In the genomic region with DNA sequence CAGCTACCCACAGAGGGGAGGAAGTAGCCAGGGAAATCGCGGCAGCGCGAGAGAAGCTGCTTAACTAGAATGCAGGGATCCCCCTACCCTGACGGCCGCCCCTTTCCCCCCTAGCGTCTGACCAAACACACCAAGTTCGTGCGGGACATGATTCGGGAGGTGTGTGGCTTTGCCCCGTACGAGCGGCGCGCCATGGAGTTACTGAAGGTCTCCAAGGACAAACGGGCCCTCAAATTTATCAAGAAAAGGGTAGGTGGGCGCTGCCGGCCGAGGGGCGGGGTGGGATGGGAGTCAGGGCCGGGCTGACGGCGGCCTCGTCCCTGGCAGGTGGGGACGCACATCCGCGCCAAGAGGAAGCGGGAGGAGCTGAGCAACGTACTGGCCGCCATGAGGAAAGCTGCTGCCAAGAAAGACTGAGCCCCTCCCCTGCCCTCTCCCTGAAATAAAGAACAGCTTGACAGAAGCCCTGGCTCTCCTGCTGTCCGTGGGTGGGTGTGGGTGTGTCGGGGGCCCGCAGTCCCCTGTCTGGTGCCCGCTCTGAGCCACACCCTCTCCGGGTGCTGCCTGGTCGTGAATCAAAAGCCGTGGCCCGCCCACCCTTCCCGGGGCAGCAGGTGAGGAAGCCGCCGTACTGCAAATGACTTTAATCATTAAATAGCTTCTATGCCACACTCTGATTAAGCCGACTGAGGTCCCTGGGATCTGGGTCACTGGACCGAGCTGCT, we compare ENCODE assay signal across 8 cellular contexts. TPM values are rescaled to one million over a fixed set of nuclear protein-coding genes. Genes with fewer than 3 reads are reported as not detected.
DNase-seq lines count a peak whose midpoint lies in the region; ATAC-seq, FAIRE-seq and TF ChIP-seq lines count a peak whose summit lies in the region.

No MANE protein-coding gene starts in this region.

- peak overlapping the region; percentile 92 for H3K4me3 ChIP-seq in A549
- peak overlapping the region; percentile 98 for H3K4me3 ChIP-seq in HAP-1
- peak overlapping the region; percentile 82 for H3K4me3 ChIP-seq in SJSA1
- H3K4me3 ChIP-seq in iPS-18c (ENCODE audit: insufficient read depth, low read depth, low read length): peak overlapping the region; percentile 98

- FAIRE-seq in A549 (lab: Jason Lieb, UNC): no peak

- CTCF ChIA-PET in A549 (lab: Yijun Ruan, JAX): interaction anchor here (0.7 to 1.6 kb wide), 6 partner anchors 10 to 643 kb away, joined by 3 to 4 read pairs (median 4); no protein-coding TSS in a partner anchor

- H3K4me2 ChIP-seq in A549: peak overlapping the region; percentile 88

- H3K9me3 ChIP-seq in A549 (no peaks in the 10 kb centered on the region), HAP-1 (no peaks in the 10 kb centered on the region), SJSA1 (replicated peaks) (0 out of 2 replicates have a peak, but pooled peaks cover 2% of the 10 kb centered on the region), iPS-18c (ENCODE audit: control insufficient read depth, insufficient read depth, low read length) (peaks cover 2% of the 10 kb centered on the region)

- peak overlapping the region; percentile 93 to 97 for H3K27ac ChIP-seq in A549
- H3K27ac ChIP-seq in SJSA1: peak overlapping the region; percentile 79; the same call in 1 of the 2 replicates

- POLR2A ChIA-PET in A549 (lab: Yijun Ruan, JAX): interaction anchor here (0.6 to 3.0 kb wide), 5 partner anchors 28 to 213 kb away, joined by 3 to 45 read pairs (median 6); a partner anchor contains a TSS

- H3K27me3 ChIP-seq in HAP-1 (ENCODE audit: low read depth) (no peaks in the 10 kb centered on the region), SJSA1 (replicated peaks) (no peaks in the 10 kb centered on the region)

- TF ChIP-seq CTCF in A549 (IDR thresholded peaks at IDR 0.05): no peak

- ATAC-seq in A549 (no peak), HG02642 (IDR thresholded peaks at IDR 0.05; ENCODE audit: poor library complexity, unreplicated experiment) (no peak)

- in situ Hi-C loops in HAP-1 (cut with MboI; ENCODE audit: low sequenced_read_pairs): no loop called here

- TF ChIP-seq RAD21 in A549 (conservative IDR thresholded peaks at IDR 0.05 in 1 of 2, IDR thresholded peaks at IDR 0.05 in 1 of 2): no peak

- peaks cover 13% of the 10 kb centered on the region for H3K4me1 ChIP-seq in A549
- H3K4me1 ChIP-seq in HAP-1: peaks cover 12% of the 10 kb centered on the region
- peaks cover 24% of the 10 kb centered on the region for H3K4me1 ChIP-seq in SJSA1 (replicated peaks)

- TF ChIP-seq EP300 in A549 (IDR thresholded peaks at IDR 0.05): no peak

- H3K36me3 ChIP-seq in HAP-1 (replicated peaks) (peaks cover 62% of the 10 kb centered on the region), SJSA1 (peaks cover 62% of the 10 kb centered on the region)

- peak in 1 of 2 experiments; percentile 48 for DNase-seq in A549 (ENCODE audit: low read depth in 1 of 2, low spot score in 1 of 2)
- DNase-seq in HAP-1 (ENCODE audit: low spot score in 2 of 2): peak; percentile 27 to 76
- DNase-seq in SJSA1 (ENCODE audit: low read depth in 1 of 2, low spot score in 2 of 2): peak; percentile 37 to 46
- DNase-seq in astrocyte of the hippocampus (ENCODE audit: low read depth, low spot score): peak; percentile 68
- peak in 3 of 4 experiments; percentile 47 to 72 (median 50) for DNase-seq in stimulated activated CD4-positive, alpha-beta T cell treated with anti-CD3 and anti-CD28 coated beads, Interleukin-1b, Interleukin-23, amount 100 ng/mL, for 24 hours (ENCODE audit: low read depth in 4 of 4, low spot score in 1 of 4)
- no peak for DNase-seq in NCI-H524 treated with DMSO at 0.1 percent for 48 hours (lab: John Stamatoyannopoulos, UW)

- WGBS in A549 (ENCODE audit: missing lambda C conversion rate): 9% methylated on average over 10 of the region's 43 CpGs

- TF ChIP-seq POLR2A in A549 (IDR thresholded peaks at IDR 0.05; ENCODE audit: low read length): no peak

TF ChIP-seq in A549, 52 proteins besides CTCF, POLR2A, EP300 and RAD21:
- TF ChIP-seq HEYL (CRISPR knock-in tag; IDR thresholded peaks at IDR 0.05) (no peak), JUN (IDR thresholded peaks at IDR 0.05) (peak; percentile 50 to 67; a peak in 4 of 5 replicates)
TF ChIP-seq in A549: peak in this region for 1.

RNA-seq across cellular contexts. Expression of a gene that starts 1.3 kb away (rescaled TPM):
- polyA plus RNA-seq in A549 (2011; rRNA removed): 329 and 368 TPM in 2 replicates
- polyA plus RNA-seq in A549 (2012; cell fraction: cytosol; rRNA removed): 807 and 852 TPM in 2 replicates
- polyA plus RNA-seq in A549 (2012; cell fraction: nucleus; rRNA removed): 274 and 372 TPM in 2 replicates
- 1,385 to 1,590 TPM (median 1,396 TPM) in 3 replicates for polyA plus RNA-seq in A549 (2017; fragmentation: RNase III; extraction: RNeasy Plus Mini Kit Qiagen cat#74134 plus additional on column Dnase treatment)
- 160 and 210 TPM in 2 replicates for polyA minus RNA-seq in A549 (2011; rRNA and poly(A)+ RNA removed)
- total RNA-seq in SJSA1 (2014; rRNA removed; shearing (Covaris generic)): 527 and 600 TPM in 2 replicates

RNA-seq across cellular contexts. Expression of a gene that starts 10.5 kb away (rescaled TPM):
- polyA plus RNA-seq in A549 (2011; rRNA removed) (2.5 and 2.8 TPM in 2 replicates), A549 (2017; fragmentation: RNase III; extraction: RNeasy Plus Mini Kit Qiagen cat#74134 plus additional on column Dnase treatment) (2.7 to 4.8 TPM (median 4.8 TPM) in 3 replicates)
- 3.9 and 5.9 TPM in 2 replicates for polyA plus RNA-seq in A549 (2012; cell fraction: cytosol; rRNA removed)
- 6.4 and 7.5 TPM in 2 replicates for polyA plus RNA-seq in A549 (2012; cell fraction: nucleus; rRNA removed)
- polyA minus RNA-seq in A549 (2011; rRNA and poly(A)+ RNA removed): 0.87 and 1.2 TPM in 2 replicates
- 2.1 and 5.2 TPM in 2 replicates for total RNA-seq in SJSA1 (2014; rRNA removed; shearing (Covaris generic))

RNA-seq across cellular contexts. Expression of a gene that starts 11.1 kb away (rescaled TPM):
- polyA plus RNA-seq in A549 (2011; rRNA removed) (19.1 and 20.5 TPM in 2 replicates), A549 (2017; fragmentation: RNase III; extraction: RNeasy Plus Mini Kit Qiagen cat#74134 plus additional on column Dnase treatment) (43.1 to 48.8 TPM (median 48.6 TPM) in 3 replicates)
- polyA plus RNA-seq in A549 (2012; cell fraction: cytosol; rRNA removed): 60.3 and 75.4 TPM in 2 replicates
- polyA plus RNA-seq in A549 (2012; cell fraction: nucleus; rRNA removed): 50.4 and 61.7 TPM in 2 replicates
- 9.2 and 11.4 TPM in 2 replicates for polyA minus RNA-seq in A549 (2011; rRNA and poly(A)+ RNA removed)
- total RNA-seq in SJSA1 (2014; rRNA removed; shearing (Covaris generic)): 48.9 and 58.3 TPM in 2 replicates

RNA-seq across cellular contexts. Expression of a gene that starts 28.6 kb away (rescaled TPM):
- polyA plus RNA-seq in A549 (2011; rRNA removed) (41.2 and 42.7 TPM in 2 replicates), A549 (2017; fragmentation: RNase III; extraction: RNeasy Plus Mini Kit Qiagen cat#74134 plus additional on column Dnase treatment) (65.2 to 68.9 TPM (median 66.4 TPM) in 3 replicates)
- polyA plus RNA-seq in A549 (2012; cell fraction: cytosol; rRNA removed): 114 and 121 TPM in 2 replicates
- 211 and 254 TPM in 2 replicates for polyA plus RNA-seq in A549 (2012; cell fraction: nucleus; rRNA removed)
- polyA minus RNA-seq in A549 (2011; rRNA and poly(A)+ RNA removed): 46.2 and 54.9 TPM in 2 replicates
- 95.6 and 116 TPM in 2 replicates for total RNA-seq in SJSA1 (2014; rRNA removed; shearing (Covaris generic))

RNA-seq across cellular contexts. Expression of a gene that starts 29.1 kb away (rescaled TPM):
- polyA plus RNA-seq in A549 (2011; rRNA removed) (0.03 TPM in 1 of 2 replicates, not detected in the other), A549 (2017; fragmentation: RNase III; extraction: RNeasy Plus Mini Kit Qiagen cat#74134 plus additional on column Dnase treatment) (0.17 TPM in 1 of 3 replicates, not detected in the others)
- not detected in 2 replicates for polyA plus RNA-seq in A549 (2012; cell fraction: cytosol; rRNA removed)
- not detected in 2 replicates for polyA plus RNA-seq in A549 (2012; cell fraction: nucleus; rRNA removed)
- 0.08 TPM in 1 of 2 replicates, not detected in the other for polyA minus RNA-seq in A549 (2011; rRNA and poly(A)+ RNA removed)
- total RNA-seq in SJSA1 (2014; rRNA removed; shearing (Covaris generic)): not detected in 2 replicates
